In the genomic region with DNA sequence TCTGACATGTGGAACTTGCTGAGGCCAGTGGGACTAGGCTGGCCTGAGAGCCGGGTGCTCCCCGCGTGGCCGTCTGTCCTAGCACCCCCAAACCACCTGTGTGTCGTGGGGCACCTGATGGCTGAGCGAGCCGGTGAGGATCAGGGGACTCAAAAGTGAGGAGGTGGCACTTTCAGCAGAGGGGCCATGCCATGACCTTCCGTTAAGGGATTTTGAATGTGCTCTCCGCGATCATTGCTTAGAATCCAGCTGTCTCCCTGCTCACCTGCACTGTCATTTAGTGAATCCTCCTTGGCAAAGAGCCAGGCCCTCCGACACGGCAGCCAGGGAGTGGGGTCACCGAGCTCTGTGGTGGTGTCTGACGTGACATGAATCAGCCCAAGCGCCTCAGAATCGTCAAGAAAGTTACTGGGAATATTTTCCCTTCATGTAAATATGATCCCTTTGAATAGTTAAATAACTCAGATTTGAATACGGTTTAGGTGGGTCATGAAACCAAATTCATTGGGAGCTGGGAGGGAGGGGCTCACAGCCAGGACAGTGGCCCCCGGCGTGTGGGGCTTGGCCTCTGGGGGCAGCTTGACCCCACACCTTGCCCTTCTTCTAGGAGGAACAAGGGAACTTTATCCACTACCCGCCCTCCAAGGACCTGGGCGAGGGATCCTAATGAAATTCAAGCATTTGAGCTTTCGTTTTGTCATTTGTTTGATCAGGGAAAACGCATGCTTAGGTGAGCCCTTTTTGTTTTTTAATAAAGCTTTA, we compare ENCODE assay signal across 9 cellular contexts. TPM values are rescaled to one million over a fixed set of nuclear protein-coding genes. Genes with fewer than 3 reads are reported as not detected.
DNase-seq lines count a peak whose midpoint lies in the region; ATAC-seq lines count a peak whose summit lies in the region.
"Had no signal": no experiment of that assay in that cellular context is flagged by ENCODE, and none has a peak within 500 bp of the region (broad histone marks: within the 10 kb centered on the region; RNA-seq: fewer than 3 reads in every experiment).

No MANE protein-coding gene starts in this region.

- peaks cover 4% of the 10 kb centered on the region for H3K36me3 Mint-ChIP-seq in T-cell

- peaks cover 64 to 71% (median 64%) of the 10 kb centered on the region in 3 donors for H3K4me1 Mint-ChIP-seq in T-cell

- POLR2A ChIA-PET in T-cell (lab: Charles Lee), result interaction anchor here (0.5 to 1.5 kb wide), 5 partner anchors 12 to 487 kb away, joined by 3 to 9 read pairs (median 5); no protein-coding TSS in a partner anchor

- ATAC-seq in GM19035 (IDR thresholded peaks at IDR 0.05; ENCODE audit: unreplicated experiment), result peak; percentile 1
- ATAC-seq in T-cell (replicated peaks in 1 of 4), result no peak

- peak overlapping the region; percentile 79 to 91 (median 88) for H3K4me3 Mint-ChIP-seq in T-cell

- H3K9me3 Mint-ChIP-seq in T-cell, result no peaks in the 10 kb centered on the region

- H3K27me3 Mint-ChIP-seq in T-cell, result no peaks in the 10 kb centered on the region

- DNase-seq in T-cell (peak in 3 of 34 experiments; percentile 31 to 51 (median 49)), RKO (ENCODE audit: low spot score) (no peak), GOT3 (lab: John Stamatoyannopoulos, UW) (no peak), DMS153 (lab: John Stamatoyannopoulos, UW) (no peak), HuH-7.5 (ENCODE audit: low spot score) (no peak)
- DNase-seq in effector CD4-positive, alpha-beta T cell, result peak; percentile 55
- DNase-seq in stimulated activated CD4-positive, alpha-beta T cell treated with anti-CD3 and anti-CD28 coated beads, Interleukin-1b, Interleukin-23, amount 100 ng/mL, for 48 hours, result peak; percentile 88
- DNase-seq: midbrain had no signal

- CTCF ChIA-PET in T-cell (lab: Charles Lee), result interaction anchor here (0.5 to 1.4 kb wide), 6 partner anchors 9 to 118 kb away, joined by 3 to 8 read pairs (median 6); no protein-coding TSS in a partner anchor

- peak overlapping the region; percentile 97 for H3K27ac Mint-ChIP-seq in T-cell

RNA-seq across cellular contexts. Expression of a gene that starts 9.5 kb away (rescaled TPM):
- total RNA-seq in T-cell, result 100 to 1,000 TPM in 1 of 5 donors, 10 to 100 TPM in 4; 58.1 to 108 (median 66.0) TPM

Comparison
In these comparisons a context has a peak if more than half of its experiments do, and no peak if none do; other contexts are left out.
1. DNase-seq: peak in effector CD4-positive, alpha-beta T cell (single experiment) and stimulated activated CD4-positive, alpha-beta T cell treated with anti-CD3 and anti-CD28 coated beads, Interleukin-1b, Interleukin-23, amount 100 ng/mL, for 48 hours (single experiment); none in RKO (single experiment), GOT3 (single experiment), DMS153 (single experiment) and HuH-7.5 (single experiment).